Comparison of ENCODE assay signal across 3 cellular contexts in genomic region chr12:27620121-27620520, GRCh38.
TF ChIP-seq lines count a peak whose summit lies in the region.

No MANE protein-coding gene starts in this region.

TF ChIP-seq in SK-N-SH, 30 proteins besides CTCF, POLR2A, EP300 and RAD21 (continued from another document):
- TF ChIP-seq PBX3 (IDR thresholded peaks at IDR 0.05) (no peak), USF1 (IDR thresholded peaks at IDR 0.05; ENCODE audit: borderline replicate concordance, low read depth) (no peak), NFIC (IDR thresholded peaks at IDR 0.05; ENCODE audit: borderline replicate concordance) (no peak)

TF ChIP-seq in SK-N-SH treated with all-trans-retinoic acid at 6 μM for 48 hours, 23 proteins besides CTCF, POLR2A, EP300 and RAD21:
- TF ChIP-seq CREB5 (CRISPR knock-in tag; IDR thresholded peaks at IDR 0.05; ENCODE audit: low read depth) (no peak), SNAI2 (CRISPR knock-in tag; IDR thresholded peaks at IDR 0.05) (no peak), ZNF565 (CRISPR knock-in tag; conservative IDR thresholded peaks at IDR 0.05; ENCODE audit: low read depth) (no peak), ZNF8 (CRISPR knock-in tag; IDR thresholded peaks at IDR 0.05) (no peak), CSRNP3 (CRISPR knock-in tag; IDR thresholded peaks at IDR 0.05) (no peak), ZFP3 (CRISPR knock-in tag; IDR thresholded peaks at IDR 0.05) (no peak), ZNF70 (CRISPR knock-in tag; IDR thresholded peaks at IDR 0.05) (no peak), CSDC2 (CRISPR knock-in tag; IDR thresholded peaks at IDR 0.05) (no peak), RARB (CRISPR knock-in tag; IDR thresholded peaks at IDR 0.05) (no peak), TOX (CRISPR knock-in tag; IDR thresholded peaks at IDR 0.05; ENCODE audit: borderline replicate concordance) (no peak), TCF4 (CRISPR knock-in tag; IDR thresholded peaks at IDR 0.05; ENCODE audit: borderline replicate concordance) (no peak), ISL1 (CRISPR knock-in tag; IDR thresholded peaks at IDR 0.05) (no peak), POU6F1 (CRISPR knock-in tag; IDR thresholded peaks at IDR 0.05; ENCODE audit: borderline replicate concordance, low read depth) (no peak)

TF ChIP-seq in endothelial cell of umbilical vein, 7 proteins besides CTCF, POLR2A, EP300 and RAD21 (continued from another document):
- TF ChIP-seq FOS (IDR thresholded peaks at IDR 0.05; ENCODE audit: borderline replicate concordance, insufficient read depth, low read length) (no peak), MYC (IDR thresholded peaks at IDR 0.05; ENCODE audit: low read depth, low read length) (no peak), EZH2 (IDR thresholded peaks at IDR 0.05; ENCODE audit: borderline replicate concordance, low read depth, low read length, severe bottlenecking) (no peak)
